Comparison of ENCODE assay signal across 16 cellular contexts in genomic region chr19:7386308-7386707, GRCh38. TPM values are rescaled to one million over a fixed set of nuclear protein-coding genes. Genes with fewer than 3 reads are reported as not detected.
DNase-seq lines count a peak whose midpoint lies in the region; ATAC-seq, FAIRE-seq and TF ChIP-seq lines count a peak whose summit lies in the region.
"Had no signal": no experiment of that assay in that cellular context is flagged by ENCODE, and none has a peak within 500 bp of the region (broad histone marks: within the 10 kb centered on the region; RNA-seq: fewer than 3 reads in every experiment).

No MANE protein-coding gene starts in this region.

- H3K9ac ChIP-seq in keratinocyte (ENCODE audit: control insufficient read depth, extremely low read depth, insufficient read depth, low read length) = no peak overlapping the region

- no peaks in the 10 kb centered on the region for H3K27me3 ChIP-seq in CD8-positive, alpha-beta T cell (ENCODE audit: insufficient read depth, low read length)
- H3K27me3 ChIP-seq in keratinocyte (ENCODE audit: control insufficient read depth, extremely low read depth, insufficient read depth, low read length) = no peaks in the 10 kb centered on the region
- no peaks in the 10 kb centered on the region for H3K27me3 ChIP-seq in BE2C

- no peak for DNase-seq in CD8-positive, alpha-beta T cell
- DNase-seq in T-helper 17 cell (no peak), keratinocyte (ENCODE audit: low read depth, low spot score) (no peak), BE2C (no peak), NCI-H2171 (lab: John Stamatoyannopoulos, UW) (no peak), left ventricle myocardium superior (no peak)
- DNase-seq: activated CD4-positive, CD25-positive, alpha-beta regulatory T cell; aorta; DMS79; NCI-H1436 treated with DMSO at 0.1 percent for 48 hours; stimulated activated CD4-positive, alpha-beta T cell treated with anti-CD3 and anti-CD28 coated beads, Interleukin-15, amount 100 ng/mL, for 24 hours had no signal

- H4K20me1 ChIP-seq in keratinocyte (ENCODE audit: control insufficient read depth, extremely low read depth, insufficient read depth, low read length) = no peaks in the 10 kb centered on the region

- dilution Hi-C loops in keratinocyte (cut with MboI; ENCODE audit: extremely low pct_ligation_motif_present, low sequenced_read_pairs) = no loop called here

- no peaks in the 10 kb centered on the region for H3K9me3 Mint-ChIP-seq in CD8-positive, alpha-beta T cell
- H3K9me3 Mint-ChIP-seq: stimulated activated naive CD8-positive, alpha-beta T cell treated with anti-CD3 and anti-CD28 coated beads, Interleukin-15, Interleukin-2, amounts not matched to agents 100 ng/mL and 50 ng/mL, for 24 hours had no signal

- no peak for TF ChIP-seq CTCF in CD8-positive, alpha-beta T cell (IDR thresholded peaks at IDR 0.05)
- TF ChIP-seq CTCF in GM12875 (IDR thresholded peaks at IDR 0.05; ENCODE audit: borderline replicate concordance, insufficient read depth, low read depth, low read length) = peak; percentile 11; the same call in 1 of the 2 replicates
- TF ChIP-seq CTCF in keratinocyte (optimal IDR thresholded peaks at IDR 0.05 in 1 of 3, IDR thresholded peaks at IDR 0.05 in 1 of 3, conservative IDR thresholded peaks at IDR 0.05 in 1 of 3; ENCODE audit: extremely low read depth in 1 of 3, insufficient read depth in 2 of 3, low read length in 3 of 3) = peak in 2 of 3 experiments; percentile 12 to 71
- no peak; the same call in 1 of the 2 replicates for TF ChIP-seq CTCF in BE2C (IDR thresholded peaks at IDR 0.05; ENCODE audit: low read depth, low read length)

- no peak overlapping the region for H3K27ac ChIP-seq in CD8-positive, alpha-beta T cell (ENCODE audit: low read depth, low read length)
- no peak overlapping the region for H3K27ac ChIP-seq in keratinocyte (ENCODE audit: control insufficient read depth, insufficient read depth, low read length)
- H3K27ac ChIP-seq: epithelial cell of prostate had no signal

- no peaks in the 10 kb centered on the region for H3K4me1 ChIP-seq in CD8-positive, alpha-beta T cell (ENCODE audit: insufficient read depth, low read length)
- H3K4me1 ChIP-seq in keratinocyte (ENCODE audit: control insufficient read depth, extremely low read depth, insufficient read depth, low read length) = peaks cover 14% of the 10 kb centered on the region
- no peaks in the 10 kb centered on the region for H3K4me1 ChIP-seq in BE2C

- H3K9me1 ChIP-seq in keratinocyte (ENCODE audit: control insufficient read depth, extremely low read depth, insufficient read depth, low read length) = no peaks in the 10 kb centered on the region

- H3K27ac Mint-ChIP-seq in CD8-positive, alpha-beta T cell = peak overlapping the region; percentile 45
- H3K27ac Mint-ChIP-seq in T-helper 17 cell = peak overlapping the region; percentile 95

- H3K79me2 ChIP-seq in keratinocyte (ENCODE audit: control insufficient read depth, insufficient read depth, low read length) = no peaks in the 10 kb centered on the region

- no peak for ATAC-seq in CD8-positive, alpha-beta T cell
- peak; percentile 50 for ATAC-seq in T-helper 17 cell
- ATAC-seq in GM18867 (IDR thresholded peaks at IDR 0.05; ENCODE audit: unreplicated experiment) = no peak
- no peak for ATAC-seq in left ventricle myocardium superior

- no peak overlapping the region for H3K4me3 ChIP-seq in CD8-positive, alpha-beta T cell (ENCODE audit: low read depth, low read length)
- no peak overlapping the region for H3K4me3 ChIP-seq in GM12875 (ENCODE audit: low read depth, low read length)
- no peak overlapping the region for H3K4me3 ChIP-seq in keratinocyte (ENCODE audit: control insufficient read depth in 2 of 3, extremely low read depth in 1 of 3, insufficient read depth in 2 of 3, low read depth in 1 of 3, low read length in 3 of 3)
- H3K4me3 ChIP-seq in BE2C (ENCODE audit: low read depth, low read length) = no peak overlapping the region

- H3K27me3 Mint-ChIP-seq in CD8-positive, alpha-beta T cell (ENCODE audit: low read depth) = no peaks in the 10 kb centered on the region
- H3K27me3 Mint-ChIP-seq in T-helper 17 cell = no peaks in the 10 kb centered on the region
- H3K27me3 Mint-ChIP-seq: stimulated activated naive CD8-positive, alpha-beta T cell treated with anti-CD3 and anti-CD28 coated beads, Interleukin-15, Interleukin-2, amounts not matched to agents 100 ng/mL and 50 ng/mL, for 24 hours had no signal

- intact Hi-C loops in CD8-positive, alpha-beta T cell (cut with DNase I, micrococcal nuclease) = no loop called here
- intact Hi-C loops in left ventricle myocardium superior (cut with micrococcal nuclease) = no loop called here

- peaks cover 14% of the 10 kb centered on the region for H3K4me1 Mint-ChIP-seq in CD8-positive, alpha-beta T cell (ENCODE audit: low read depth)
- peaks cover 35% of the 10 kb centered on the region for H3K4me1 Mint-ChIP-seq in T-helper 17 cell

- no peak overlapping the region for H2AFZ ChIP-seq in keratinocyte (ENCODE audit: control insufficient read depth, low read length)

- CTCF ChIA-PET in CD8-positive, alpha-beta T cell (lab: Charles Lee) = interaction anchor here (0.9 to 1.6 kb wide), 4 partner anchors 9 to 57 kb away, joined by 3 to 5 read pairs (median 4); no protein-coding TSS in a partner anchor

- H3K36me3 Mint-ChIP-seq in CD8-positive, alpha-beta T cell = peaks cover 77% of the 10 kb centered on the region
- peaks cover 4% of the 10 kb centered on the region for H3K36me3 Mint-ChIP-seq in T-helper 17 cell (ENCODE audit: low read depth)

- POLR2A ChIA-PET in CD8-positive, alpha-beta T cell (lab: Charles Lee) = interaction anchor here (1.0 to 1.3 kb wide), 2 partner anchors 9 to 38 kb away, joined by 3 to 4 read pairs; partner anchors contain the start of gene ARHGEF18

- H3K36me3 ChIP-seq in CD8-positive, alpha-beta T cell (ENCODE audit: insufficient read depth, low read length) = peaks cover 54% of the 10 kb centered on the region
- H3K36me3 ChIP-seq in keratinocyte (ENCODE audit: control insufficient read depth in 2 of 2, extremely low read depth in 1 of 2, insufficient read depth in 2 of 2, low read length in 2 of 2) (no peaks in the 10 kb centered on the region), BE2C (no peaks in the 10 kb centered on the region)

- no peaks in the 10 kb centered on the region for H3K9me3 ChIP-seq in CD8-positive, alpha-beta T cell (ENCODE audit: low read length)
- H3K9me3 ChIP-seq in T-helper 17 cell (ENCODE audit: control insufficient read depth, low read length, poor library complexity, severe bottlenecking) (no peaks in the 10 kb centered on the region), keratinocyte (ENCODE audit: control insufficient read depth, low read depth, low read length) (no peaks in the 10 kb centered on the region), BE2C (no peaks in the 10 kb centered on the region)

- no peak overlapping the region for H3K4me2 ChIP-seq in keratinocyte (ENCODE audit: control insufficient read depth, extremely low read depth, insufficient read depth, low read depth, low read length)

- no peak overlapping the region for H3K4me3 Mint-ChIP-seq in CD8-positive, alpha-beta T cell
- peak overlapping the region; percentile 83 for H3K4me3 Mint-ChIP-seq in T-helper 17 cell
- H3K4me3 Mint-ChIP-seq: stimulated activated naive CD8-positive, alpha-beta T cell treated with anti-CD3 and anti-CD28 coated beads, Interleukin-15, Interleukin-2, amounts not matched to agents 100 ng/mL and 50 ng/mL, for 24 hours had no signal

- no peak for FAIRE-seq in keratinocyte (lab: Jason Lieb, UNC)
- FAIRE-seq: H54 had no signal

RNA-seq across cellular contexts. Expression of gene ARHGEF18, which starts 37.6 kb away (rescaled TPM):
- total RNA-seq in CD8-positive, alpha-beta T cell = 10 to 100 TPM; 78.8 to 81.0 TPM
- total RNA-seq in T-helper 17 cell = 100 to 1,000 TPM; 118 to 127 TPM
- polyA plus RNA-seq in keratinocyte = 7.9 to 11.7 TPM (median 11.4 TPM) in 3 replicates
- polyA plus RNA-seq in keratinocyte (2011; ENCODE audit: low read depth) = 5.7 TPM
- 3.6 and 9.8 TPM in 2 replicates for polyA plus RNA-seq in keratinocyte (2011; cell fraction: cytosol; rRNA removed)
- polyA plus RNA-seq in keratinocyte (2011; cell fraction: nucleus; rRNA removed) = 11.7 and 19.3 TPM in 2 replicates
- polyA plus RNA-seq in keratinocyte (2012; ENCODE audit: low replicate concordance) = 18.2 and 28.4 TPM in 2 replicates
- 2.6 to 16.7 TPM (median 14.7 TPM) in 3 replicates for polyA minus RNA-seq in keratinocyte
- 32.2 TPM for polyA minus RNA-seq in keratinocyte (2011; cell fraction: cytosol; rRNA and poly(A)+ RNA removed)
- polyA minus RNA-seq in keratinocyte (2011; cell fraction: nucleus; rRNA and poly(A)+ RNA removed) = 25.5 and 28.8 TPM in 2 replicates
- polyA plus RNA-seq in BE2C (2012; ENCODE audit: insufficient read depth, insufficient read length, low read depth) = 16.0 TPM
- total RNA-seq in left ventricle myocardium superior = 10.1 TPM

Comparison
In these comparisons a context has a peak if more than half of its experiments do, and no peak if none do; other contexts are left out.
1. CTCF ChIP-seq: peak in GM12875 (single experiment) and keratinocyte (2 of 3); none in CD8-positive, alpha-beta T cell (single experiment) and BE2C (single experiment).